Comparison of ENCODE assay signal across 1 cellular context in the genomic region with DNA sequence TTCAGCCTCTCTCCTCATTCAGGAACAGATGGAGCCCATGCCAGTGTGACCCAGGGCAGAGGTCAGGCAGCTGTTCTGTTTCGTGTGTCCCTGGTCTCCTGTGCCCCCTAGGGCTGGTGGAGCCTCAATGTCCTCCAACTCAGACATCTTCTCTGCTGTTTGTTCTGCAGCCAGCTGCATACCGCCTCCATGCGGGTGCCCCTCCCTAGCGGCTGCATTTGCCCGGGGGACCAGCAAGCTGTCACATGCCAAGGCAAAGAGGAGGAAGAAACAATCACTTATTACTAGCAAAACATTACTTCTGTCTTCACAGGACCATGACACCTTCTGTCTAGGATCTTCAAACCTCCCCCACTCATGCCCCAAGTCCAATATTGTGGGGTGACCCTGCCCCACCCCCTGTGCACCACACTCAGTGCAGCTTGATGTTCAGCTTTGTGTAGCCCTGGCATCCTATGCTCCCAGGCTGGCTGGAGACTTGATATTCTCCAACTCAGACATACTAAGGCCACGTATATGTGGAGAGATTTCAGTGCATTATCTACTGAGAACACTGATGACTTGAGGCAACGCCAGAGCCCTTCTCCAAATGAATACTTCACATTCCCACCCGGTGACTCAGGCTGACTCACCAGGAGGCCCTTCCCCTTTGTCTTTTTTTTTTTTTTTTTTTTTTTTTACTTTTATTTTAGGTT.
TF ChIP-seq lines count a peak whose summit lies in the region.

No MANE protein-coding gene starts in this region.

TF ChIP-seq in A549, 52 proteins besides CTCF, POLR2A, EP300 and RAD21 (continued from another document):
- TF ChIP-seq, protein P1, sequence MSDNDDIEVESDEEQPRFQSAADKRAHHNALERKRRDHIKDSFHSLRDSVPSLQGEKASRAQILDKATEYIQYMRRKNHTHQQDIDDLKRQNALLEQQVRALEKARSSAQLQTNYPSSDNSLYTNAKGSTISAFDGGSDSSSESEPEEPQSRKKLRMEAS (IDR thresholded peaks at IDR 0.05) = peak; percentile 86
- TF ChIP-seq RFX5 (IDR thresholded peaks at IDR 0.05) = no peak
- TF ChIP-seq ZFP36 (IDR thresholded peaks at IDR 0.05; ENCODE audit: borderline replicate concordance, partially characterized antibody) = no peak
- no peak for TF ChIP-seq NR3C1 (IDR thresholded peaks at IDR 0.05)
- TF ChIP-seq ZNF302 (CRISPR knock-in tag; IDR thresholded peaks at IDR 0.05) = no peak; the same call in 1 of the 2 replicates
- no peak for TF ChIP-seq HDAC2 (IDR thresholded peaks at IDR 0.05)
- no peak for TF ChIP-seq CHD4 (IDR thresholded peaks at IDR 0.05; ENCODE audit: borderline replicate concordance)
- no peak for TF ChIP-seq ESRRA (IDR thresholded peaks at IDR 0.05; ENCODE audit: borderline replicate concordance, low read length)
- TF ChIP-seq FOXS1 (CRISPR knock-in tag; IDR thresholded peaks at IDR 0.05) = no peak; the same call in 1 of the 2 replicates
- no peak for TF ChIP-seq EHF (CRISPR knock-in tag; IDR thresholded peaks at IDR 0.05)
- TF ChIP-seq, protein P2, sequence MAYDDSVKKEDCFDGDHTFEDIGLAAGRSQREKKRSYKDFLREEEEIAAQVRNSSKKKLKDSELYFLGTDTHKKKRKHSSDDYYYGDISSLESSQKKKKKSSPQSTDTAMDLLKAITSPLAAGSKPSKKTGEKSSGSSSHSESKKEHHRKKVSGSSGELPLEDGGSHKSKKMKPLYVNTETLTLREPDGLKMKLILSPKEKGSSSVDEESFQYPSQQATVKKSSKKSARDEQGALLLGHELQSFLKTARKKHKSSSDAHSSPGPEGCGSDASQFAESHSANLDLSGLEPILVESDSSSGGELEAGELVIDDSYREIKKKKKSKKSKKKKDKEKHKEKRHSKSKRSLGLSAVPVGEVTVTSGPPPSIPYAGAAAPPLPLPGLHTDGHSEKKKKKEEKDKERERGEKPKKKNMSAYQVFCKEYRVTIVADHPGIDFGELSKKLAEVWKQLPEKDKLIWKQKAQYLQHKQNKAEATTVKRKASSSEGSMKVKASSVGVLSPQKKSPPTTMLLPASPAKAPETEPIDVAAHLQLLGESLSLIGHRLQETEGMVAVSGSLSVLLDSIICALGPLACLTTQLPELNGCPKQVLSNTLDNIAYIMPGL (CRISPR knock-in tag; IDR thresholded peaks at IDR 0.05; ENCODE audit: borderline replicate concordance) = no peak
- peak; percentile 61 to 76; a peak in 2 of 5 replicates for TF ChIP-seq JUN (IDR thresholded peaks at IDR 0.05)
- TF ChIP-seq, protein P3, sequence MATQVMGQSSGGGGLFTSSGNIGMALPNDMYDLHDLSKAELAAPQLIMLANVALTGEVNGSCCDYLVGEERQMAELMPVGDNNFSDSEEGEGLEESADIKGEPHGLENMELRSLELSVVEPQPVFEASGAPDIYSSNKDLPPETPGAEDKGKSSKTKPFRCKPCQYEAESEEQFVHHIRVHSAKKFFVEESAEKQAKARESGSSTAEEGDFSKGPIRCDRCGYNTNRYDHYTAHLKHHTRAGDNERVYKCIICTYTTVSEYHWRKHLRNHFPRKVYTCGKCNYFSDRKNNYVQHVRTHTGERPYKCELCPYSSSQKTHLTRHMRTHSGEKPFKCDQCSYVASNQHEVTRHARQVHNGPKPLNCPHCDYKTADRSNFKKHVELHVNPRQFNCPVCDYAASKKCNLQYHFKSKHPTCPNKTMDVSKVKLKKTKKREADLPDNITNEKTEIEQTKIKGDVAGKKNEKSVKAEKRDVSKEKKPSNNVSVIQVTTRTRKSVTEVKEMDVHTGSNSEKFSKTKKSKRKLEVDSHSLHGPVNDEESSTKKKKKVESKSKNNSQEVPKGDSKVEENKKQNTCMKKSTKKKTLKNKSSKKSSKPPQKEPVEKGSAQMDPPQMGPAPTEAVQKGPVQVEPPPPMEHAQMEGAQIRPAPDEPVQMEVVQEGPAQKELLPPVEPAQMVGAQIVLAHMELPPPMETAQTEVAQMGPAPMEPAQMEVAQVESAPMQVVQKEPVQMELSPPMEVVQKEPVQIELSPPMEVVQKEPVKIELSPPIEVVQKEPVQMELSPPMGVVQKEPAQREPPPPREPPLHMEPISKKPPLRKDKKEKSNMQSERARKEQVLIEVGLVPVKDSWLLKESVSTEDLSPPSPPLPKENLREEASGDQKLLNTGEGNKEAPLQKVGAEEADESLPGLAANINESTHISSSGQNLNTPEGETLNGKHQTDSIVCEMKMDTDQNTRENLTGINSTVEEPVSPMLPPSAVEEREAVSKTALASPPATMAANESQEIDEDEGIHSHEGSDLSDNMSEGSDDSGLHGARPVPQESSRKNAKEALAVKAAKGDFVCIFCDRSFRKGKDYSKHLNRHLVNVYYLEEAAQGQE (IDR thresholded peaks at IDR 0.05) = no peak
- peak; percentile 99 for TF ChIP-seq FOSL2 (IDR thresholded peaks at IDR 0.05)
- TF ChIP-seq FOSL2 (CRISPR knock-in tag; IDR thresholded peaks at IDR 0.05) = peak; percentile 98
- TF ChIP-seq HOXA7 (CRISPR knock-in tag; IDR thresholded peaks at IDR 0.05) = no peak
- TF ChIP-seq NFE2L2 (conservative IDR thresholded peaks at IDR 0.05; ENCODE audit: low read length) = no peak
- TF ChIP-seq CEBPB (IDR thresholded peaks at IDR 0.05) = peak in 1 of 2 experiments; percentile 79; a peak in 1 of 4 replicates
- TF ChIP-seq BHLHE40 (IDR thresholded peaks at IDR 0.05; ENCODE audit: low read depth, low read length) = no peak
- TF ChIP-seq FOSB (CRISPR knock-in tag; IDR thresholded peaks at IDR 0.05) = no peak
- no peak for TF ChIP-seq KDM1A (IDR thresholded peaks at IDR 0.05; ENCODE audit: low read depth)
- TF ChIP-seq HOXB13 (CRISPR knock-in tag; IDR thresholded peaks at IDR 0.05; ENCODE audit: low read depth) = peak; percentile 36; the same call in 1 of the 2 replicates
- peak; percentile 98 for TF ChIP-seq JUNB (IDR thresholded peaks at IDR 0.05)
